In genomic region chr14:104844306-104845032, GRCh38 we compare ENCODE assay signal across 11 cellular contexts. TPM values are rescaled to one million over a fixed set of nuclear protein-coding genes. Genes with fewer than 3 reads are reported as not detected.
DNase-seq lines count a peak whose midpoint lies in the region; ATAC-seq and TF ChIP-seq lines count a peak whose summit lies in the region.
"Had no signal": no experiment of that assay in that cellular context is flagged by ENCODE, and none has a peak within 500 bp of the region (broad histone marks: within the 10 kb centered on the region; RNA-seq: fewer than 3 reads in every experiment).

No MANE protein-coding gene starts in this region.

- H3K4me1 ChIP-seq in foreskin keratinocyte (no peaks in the 10 kb centered on the region), muscle layer of duodenum (ENCODE audit: control insufficient read depth in 1 of 2, insufficient read depth in 2 of 2, low read length in 2 of 2) (peaks cover 0 to 23% of the 10 kb centered on the region in 2 donors)

- TF ChIP-seq CTCF in foreskin keratinocyte (conservative IDR thresholded peaks at IDR 0.05), result no peak
- TF ChIP-seq CTCF in type B pancreatic cell (conservative IDR thresholded peaks at IDR 0.05), result no peak

- H3K27me3 ChIP-seq in foreskin keratinocyte (peaks cover 70% of the 10 kb centered on the region), muscle layer of duodenum (ENCODE audit: low read depth, low read length) (peaks cover 28% of the 10 kb centered on the region)

- peak overlapping the region; percentile 82 for H3K4me3 Mint-ChIP-seq in type B pancreatic cell

- no peaks in the 10 kb centered on the region for H3K36me3 ChIP-seq in muscle layer of duodenum (ENCODE audit: control insufficient read depth in 1 of 2, insufficient read depth in 2 of 2, low read length in 2 of 2)
- H3K36me3 ChIP-seq: uterus had no signal

- H3K27ac Mint-ChIP-seq in type B pancreatic cell, result no peak overlapping the region

- no peaks in the 10 kb centered on the region for H3K9me3 Mint-ChIP-seq in type B pancreatic cell

- H3K27ac ChIP-seq in foreskin keratinocyte (no peak overlapping the region), muscle layer of duodenum (ENCODE audit: low read length) (no peak overlapping the region)
- H3K27ac ChIP-seq: uterus had no signal

- no peaks in the 10 kb centered on the region for H3K9me3 ChIP-seq in muscle layer of duodenum (ENCODE audit: control insufficient read depth in 1 of 2, low read length in 2 of 2)
- H3K9me3 ChIP-seq: uterus had no signal

- H3K36me3 Mint-ChIP-seq in type B pancreatic cell, result no peaks in the 10 kb centered on the region

- peak; percentile 27 for ATAC-seq in foreskin keratinocyte
- ATAC-seq: HCT116 had no signal

- peaks cover 79% of the 10 kb centered on the region for H3K27me3 Mint-ChIP-seq in type B pancreatic cell

- DNase-seq in activated effector memory CD4-positive, alpha-beta T cell treated with anti-CD3 and anti-CD28 coated beads, Interleukin-2, amount 50 U/mL, for 16 hours, result peak; percentile 56
- no peak for DNase-seq in activated effector memory CD4-positive, alpha-beta T cell treated with Interleukin-2 at 50 U/mL for 16 hours
- DNase-seq in foreskin keratinocyte (no peak), type B pancreatic cell (ENCODE audit: extremely low spot score, unreplicated experiment) (no peak), RPMI8226 (no peak), NOMO-1 (lab: John Stamatoyannopoulos, UW; ENCODE audit: unreplicated experiment in 2 of 2) (no peak), NCI-H1092 (lab: John Stamatoyannopoulos, UW) (no peak)
- DNase-seq: AML-193 had no signal

- H3K4me1 Mint-ChIP-seq in type B pancreatic cell (ENCODE audit: unreplicated experiment), result peaks cover 6% of the 10 kb centered on the region

- H3K4me3 ChIP-seq in muscle layer of duodenum (ENCODE audit: low read depth in 1 of 2, low read length in 2 of 2), result peak overlapping the region; percentile 26 to 62

RNA-seq across cellular contexts. Expression of gene CEP170B, which starts 20.6 kb away (rescaled TPM):
- 35.1 and 37.3 TPM in 2 replicates for total RNA-seq in foreskin keratinocyte
- 16.9 and 17.0 TPM in 2 replicates for polyA plus RNA-seq in foreskin keratinocyte
- total RNA-seq in type B pancreatic cell (ENCODE audit: low replicate concordance), result 26.5 and 51.5 TPM in 2 replicates

RNA-seq across cellular contexts. Expression of gene ZBTB42, which starts 43.6 kb away (rescaled TPM):
- total RNA-seq in foreskin keratinocyte (2.3 TPM in 2 replicates), type B pancreatic cell (ENCODE audit: low replicate concordance) (6.6 and 11.5 TPM in 2 replicates)
- polyA plus RNA-seq in foreskin keratinocyte, result 1.8 and 1.9 TPM in 2 replicates

RNA-seq across cellular contexts. Expression of gene AKT1, which starts 48.9 kb away (rescaled TPM):
- total RNA-seq in foreskin keratinocyte, result 147 and 156 TPM in 2 replicates
- 113 and 123 TPM in 2 replicates for polyA plus RNA-seq in foreskin keratinocyte
- total RNA-seq in type B pancreatic cell (ENCODE audit: low replicate concordance), result 102 and 123 TPM in 2 replicates
